ENCODE assay signal across 18 cellular contexts in the genomic region with DNA sequence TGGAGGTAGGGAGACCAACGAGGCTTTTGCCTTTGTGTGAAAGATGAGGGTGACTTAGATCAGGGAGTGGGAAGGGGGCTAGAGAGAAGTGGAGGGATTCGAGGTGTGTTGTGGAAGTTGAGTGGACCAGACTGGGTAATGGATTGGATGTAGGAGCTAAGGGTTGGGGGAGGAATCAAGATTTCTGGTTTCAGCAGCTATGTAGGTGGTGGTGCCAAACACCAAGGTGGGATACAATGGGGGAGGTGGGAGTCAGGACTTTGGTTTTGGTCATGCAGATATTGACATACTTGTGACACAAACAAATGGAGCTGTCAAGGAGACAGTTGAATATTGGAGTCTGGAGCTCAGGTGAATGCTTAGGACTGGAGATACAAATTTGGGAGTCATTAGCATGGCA.
"Had no signal": no experiment of that assay in that cellular context is flagged by ENCODE, and none has a peak within 500 bp of the region (broad histone marks: within the 10 kb centered on the region; RNA-seq: fewer than 3 reads in every experiment).

No MANE protein-coding gene starts in this region.

- H3K4me3 ChIP-seq: mucosa of descending colon, prostate gland, right lobe of liver, stomach, thoracic aorta had no signal

- H3K27ac Mint-ChIP-seq: dendritic cell treated with granulocyte-macrophage colony-stimulating factor and Interleukin-4, amounts not matched to agents 40 ng/mL and 50 ng/mL, for 4 days; natural killer cell had no signal

- H3K9me3 Mint-ChIP-seq: dendritic cell treated with granulocyte-macrophage colony-stimulating factor and Interleukin-4, amounts not matched to agents 40 ng/mL and 50 ng/mL, for 4 days; natural killer cell had no signal

- H2AFZ ChIP-seq: parathyroid adenoma had no signal

- H3K9ac ChIP-seq: parathyroid adenoma had no signal

- H3K27ac ChIP-seq: parathyroid adenoma, prostate gland, right lobe of liver, thoracic aorta had no signal

- ATAC-seq: left lobe of liver, mucosa of descending colon, natural killer cell, right lobe of liver had no signal

- DNase-seq: cerebellar nuclear complex; foreskin melanocyte; hippocampal formation; mammary epithelial cell; mucosa of descending colon; natural killer cell; right lobe of liver; stimulated activated CD4-positive, alpha-beta T cell treated with anti-CD3 and anti-CD28 coated beads, Interleukin-4, amount 100 ng/mL, for 24 hours; stimulated activated naive CD4-positive, alpha-beta T cell; stomach; substantia nigra; trophoblast cell had no signal

- H3K27me3 ChIP-seq: right lobe of liver, stomach had no signal

- H3K27me3 Mint-ChIP-seq: dendritic cell treated with granulocyte-macrophage colony-stimulating factor and Interleukin-4, amounts not matched to agents 40 ng/mL and 50 ng/mL, for 4 days had no signal

- H3K36me3 ChIP-seq: prostate gland, right lobe of liver, stomach, thoracic aorta had no signal

- FAIRE-seq: colon had no signal

- H3K36me3 Mint-ChIP-seq: natural killer cell had no signal

- H3K4me3 Mint-ChIP-seq: dendritic cell treated with granulocyte-macrophage colony-stimulating factor and Interleukin-4, amounts not matched to agents 40 ng/mL and 50 ng/mL, for 4 days; natural killer cell had no signal

- H3K79me2 ChIP-seq: parathyroid adenoma had no signal

- H3K4me1 ChIP-seq: parathyroid adenoma, prostate gland, right lobe of liver had no signal

- H3K9me3 ChIP-seq: mucosa of descending colon, prostate gland, right lobe of liver, stomach, thoracic aorta had no signal
